In the genomic region with DNA sequence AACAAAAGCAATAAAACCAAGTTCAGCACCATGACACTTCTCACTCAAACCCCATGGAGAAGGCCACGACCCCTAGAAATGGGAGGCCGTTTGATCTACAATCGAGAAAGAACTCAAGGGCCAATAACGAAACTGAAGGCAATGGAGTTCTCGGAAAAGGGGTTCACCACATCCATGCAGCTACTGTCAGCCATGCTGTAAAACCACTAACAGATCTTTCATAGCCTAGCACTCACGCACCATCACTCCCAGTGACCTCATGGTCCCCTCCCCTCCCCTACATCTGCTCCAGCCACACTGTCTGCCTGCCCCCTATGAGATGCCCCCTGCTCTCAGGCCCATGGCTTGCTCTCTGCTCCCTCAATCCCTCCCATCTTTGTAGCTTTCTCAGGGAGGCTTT, we compare ENCODE assay signal across 27 cellular contexts.
DNase-seq lines count a peak whose midpoint lies in the region; ATAC-seq, FAIRE-seq and TF ChIP-seq lines count a peak whose summit lies in the region.
"Had no signal": no experiment of that assay in that cellular context is flagged by ENCODE, and none has a peak within 500 bp of the region (broad histone marks: within the 10 kb centered on the region; RNA-seq: fewer than 3 reads in every experiment).

No MANE protein-coding gene starts in this region.

- POLR2A ChIA-PET in activated CD4-positive, alpha-beta T cell treated with anti-CD3 and anti-CD28 coated beads, Interleukin-2, amount 10 ng/mL, durations not matched to agents 7 days and 5 days (lab: Charles Lee), result no interaction called here
- POLR2A ChIA-PET in GM12878 (lab: Charles Lee), result no interaction called here

- no peaks in the 10 kb centered on the region for H3K36me3 Mint-ChIP-seq in activated CD4-positive, alpha-beta T cell treated with anti-CD3 and anti-CD28 coated beads, Interleukin-2, amount 10 ng/mL, durations not matched to agents 24 days and 14 days (ENCODE audit: low read depth)
- no peaks in the 10 kb centered on the region for H3K36me3 Mint-ChIP-seq in activated CD4-positive, alpha-beta T cell treated with anti-CD3 and anti-CD28 coated beads, Interleukin-2, amount 10 ng/mL, durations not matched to agents 7 days and 5 days (ENCODE audit: low read depth)

- peak; percentile 39 for ATAC-seq in HG03175 (IDR thresholded peaks at IDR 0.05; ENCODE audit: unreplicated experiment)
- ATAC-seq in GM12878, result no peak
- no peak for ATAC-seq in pancreas
- ATAC-seq: left lobe of liver had no signal

- H3K4me3 ChIP-seq in GM12878, result no peak overlapping the region
- H3K4me3 ChIP-seq in small intestine (ENCODE audit: low read depth in 1 of 2, low read length in 2 of 2), result no peak overlapping the region
- no peak overlapping the region for H3K4me3 ChIP-seq in pancreas
- H3K4me3 ChIP-seq: dorsolateral prefrontal cortex, Peyer's patch, stomach, tibial artery had no signal

- H2AFZ ChIP-seq in GM12878 (ENCODE audit: control insufficient read depth, low read depth, low read length), result no peak overlapping the region

- no peak for TF ChIP-seq RAD21 in GM12878 (IDR thresholded peaks at IDR 0.05; ENCODE audit: insufficient read depth, low read depth, low read length)

- FAIRE-seq in GM12878 (lab: Jason Lieb, UNC) (no peak), small intestine (lab: Jason Lieb, UNC) (no peak), pancreas (lab: Jason Lieb, UNC) (no peak)
- FAIRE-seq: D721Med had no signal

- H3K9ac ChIP-seq in GM12878 (ENCODE audit: control insufficient read depth, insufficient read depth, low read length), result no peak overlapping the region
- H3K9ac ChIP-seq: KMS-11 had no signal

- CTCF ChIA-PET in activated CD4-positive, alpha-beta T cell treated with anti-CD3 and anti-CD28 coated beads, Interleukin-2, amount 10 ng/mL, durations not matched to agents 7 days and 5 days (lab: Charles Lee), result interaction anchor here (0.8 kb wide), 1 partner anchor 29 kb away, joined by 3 read pairs; no protein-coding TSS in a partner anchor
- CTCF ChIA-PET in GM12878 (lab: Yijun Ruan, JAX), result no interaction called here

- H3K36me3 ChIP-seq in GM12878 (ENCODE audit: control insufficient read depth in 2 of 2, insufficient read depth in 2 of 2, low read length in 1 of 2) (no peaks in the 10 kb centered on the region), small intestine (ENCODE audit: control insufficient read depth in 2 of 2, insufficient read depth in 2 of 2, low read length in 2 of 2) (no peaks in the 10 kb centered on the region), pancreas (no peaks in the 10 kb centered on the region)
- H3K36me3 ChIP-seq: Peyer's patch, stomach, tibial artery, WERI-Rb-1 had no signal

- H3K4me1 Mint-ChIP-seq in activated CD4-positive, alpha-beta T cell treated with anti-CD3 and anti-CD28 coated beads, Interleukin-2, amount 10 ng/mL, durations not matched to agents 24 days and 14 days, result peaks cover 15% of the 10 kb centered on the region
- peaks cover 9% of the 10 kb centered on the region for H3K4me1 Mint-ChIP-seq in activated CD4-positive, alpha-beta T cell treated with anti-CD3 and anti-CD28 coated beads, Interleukin-2, amount 10 ng/mL, durations not matched to agents 7 days and 5 days
- H3K4me1 Mint-ChIP-seq: H9 had no signal

- H3K4me3 Mint-ChIP-seq in activated CD4-positive, alpha-beta T cell treated with anti-CD3 and anti-CD28 coated beads, Interleukin-2, amount 10 ng/mL, durations not matched to agents 24 days and 14 days, result no peak overlapping the region
- H3K4me3 Mint-ChIP-seq in activated CD4-positive, alpha-beta T cell treated with anti-CD3 and anti-CD28 coated beads, Interleukin-2, amount 10 ng/mL, durations not matched to agents 7 days and 5 days, result no peak overlapping the region
- H3K4me3 Mint-ChIP-seq: H9 had no signal

- RAD21 ChIA-PET in GM12878 (lab: Charles Lee; ENCODE audit: unreplicated experiment), result no interaction called here

- SMC1A ChIA-PET in GM12878 (lab: Charles Lee; ENCODE audit: uncharacterized antibody, unreplicated experiment), result no interaction called here

- in situ Hi-C loops in GM12878 (cut with MboI), result no loop called here

- peak; percentile 58 for DNase-seq in activated CD4-positive, alpha-beta T cell treated with anti-CD3 and anti-CD28 coated beads, Interleukin-2, amount 10 ng/mL, durations not matched to agents 24 days and 14 days
- DNase-seq in activated CD4-positive, alpha-beta T cell treated with anti-CD3 and anti-CD28 coated beads, Interleukin-2, amount 10 ng/mL, durations not matched to agents 7 days and 5 days, result no peak
- DNase-seq in GM12878 (ENCODE audit: low read depth, low spot score) (no peak), small intestine (peak; percentile 29), NCI-H2227 (lab: John Stamatoyannopoulos, UW; ENCODE audit: unreplicated experiment) (no peak), pancreas (no peak), NCI-H1092 (lab: John Stamatoyannopoulos, UW) (no peak)
- DNase-seq: 8988T; activated CD4-positive, alpha-beta T cell treated with anti-CD3 and anti-CD28 coated beads, Interleukin-2, amount 50 U/mL, for 1 hour; H9; mesenchymal stem cell; NCI-H1436 treated with DMSO at 0.1 percent for 48 hours; NCI-H2171; NCI-H524 treated with DMSO at 0.1 percent for 48 hours; occipital lobe; SIG-M5; stomach; SW 1271; T1000; tibial artery; WERI-Rb-1 had no signal

- no peak for TF ChIP-seq POLR2A in GM12878 (IDR thresholded peaks at IDR 0.05; ENCODE audit: low read depth, low read length)

- TF ChIP-seq CTCF in GM12878 (IDR thresholded peaks at IDR 0.05 in 2 of 3, conservative IDR thresholded peaks at IDR 0.05 in 1 of 3; ENCODE audit: control insufficient read depth in 2 of 3, extremely low read depth in 1 of 3, insufficient read depth in 1 of 3, low read depth in 3 of 3, low read length in 3 of 3) (no peak), pancreas (IDR thresholded peaks at IDR 0.05) (no peak)

- no TSS peak for BruUV-seq in GM12878 (replicated peaks; lab: Mats Ljungman, UMichigan)

- no peaks in the 10 kb centered on the region; the same call in 2 of the 3 replicates for H3K9me3 ChIP-seq in GM12878 (replicated peaks; ENCODE audit: control insufficient read depth, insufficient read depth, low read length)
- no peaks in the 10 kb centered on the region for H3K9me3 ChIP-seq in small intestine (ENCODE audit: control insufficient read depth, low read depth)
- H3K9me3 ChIP-seq in pancreas, result no peaks in the 10 kb centered on the region
- H3K9me3 ChIP-seq: Peyer's patch, tibial artery had no signal

- H3K79me2 ChIP-seq in GM12878 (ENCODE audit: control insufficient read depth, insufficient read depth, low read length), result no peaks in the 10 kb centered on the region

- H3K4me1 ChIP-seq in GM12878 (ENCODE audit: control insufficient read depth, insufficient read depth, low read length) (peaks cover 16% of the 10 kb centered on the region), small intestine (ENCODE audit: control insufficient read depth in 2 of 2, insufficient read depth in 1 of 2, low read depth in 1 of 2, low read length in 1 of 2) (no peaks in the 10 kb centered on the region), pancreas (peaks cover 0 to 13% (median 11%) of the 10 kb centered on the region in 3 donors)
- H3K4me1 ChIP-seq: Peyer's patch, stomach, tibial artery had no signal

- peaks cover 10% of the 10 kb centered on the region for H3K9me3 Mint-ChIP-seq in activated CD4-positive, alpha-beta T cell treated with anti-CD3 and anti-CD28 coated beads, Interleukin-2, amount 10 ng/mL, durations not matched to agents 24 days and 14 days
- peaks cover 11% of the 10 kb centered on the region for H3K9me3 Mint-ChIP-seq in activated CD4-positive, alpha-beta T cell treated with anti-CD3 and anti-CD28 coated beads, Interleukin-2, amount 10 ng/mL, durations not matched to agents 7 days and 5 days

- 28% methylated on average over 6 of the region's 6 CpGs for WGBS in GM12878 (ENCODE audit: insufficient coverage, insufficient replicate concordance, low lambda C conversion rate, missing lambda C conversion rate)
- 70 to 79% (median 76%) methylated on average over 6 of the region's 6 CpGs for WGBS in small intestine, 3 donors
- 79 to 92% methylated on average over 6 of the region's 6 CpGs for WGBS in pancreas, 2 donors

- intact Hi-C loops in activated CD4-positive, alpha-beta T cell treated with anti-CD3 and anti-CD28 coated beads, Interleukin-2, amount 10 ng/mL, durations not matched to agents 24 days and 14 days (cut with micrococcal nuclease), result no loop called here
- intact Hi-C loops in GM12878 (cut with micrococcal nuclease; ENCODE audit: unreplicated experiment) (no loop called here), pancreas (cut with DNase I) (no loop called here)

- no peaks in the 10 kb centered on the region for H3K27me3 ChIP-seq in GM12878 (replicated peaks in 1 of 2; ENCODE audit: control insufficient read depth in 2 of 2, insufficient read depth in 2 of 2, low read length in 1 of 2)
- H3K27me3 ChIP-seq in small intestine (ENCODE audit: control insufficient read depth in 2 of 2, insufficient read depth in 2 of 2, low read length in 2 of 2), result no peaks in the 10 kb centered on the region
- H3K27me3 ChIP-seq in pancreas, result no peaks in the 10 kb centered on the region
- H3K27me3 ChIP-seq: dorsolateral prefrontal cortex, Peyer's patch, stomach, tibial artery had no signal

- TF ChIP-seq EP300 in GM12878 (IDR thresholded peaks at IDR 0.05; ENCODE audit: borderline replicate concordance in 1 of 2, control insufficient read depth in 1 of 2, low read depth in 2 of 2, low read length in 2 of 2), result no peak

- H3K27ac ChIP-seq in GM12878 (ENCODE audit: control insufficient read depth, insufficient read depth) (no peak overlapping the region), small intestine (ENCODE audit: low read depth in 1 of 2, low read length in 1 of 2) (no peak overlapping the region), pancreas (no peak overlapping the region)
- H3K27ac ChIP-seq: KMS-11, stomach, tibial artery, WERI-Rb-1 had no signal

- no peaks in the 10 kb centered on the region for H4K20me1 ChIP-seq in GM12878 (ENCODE audit: control insufficient read depth, insufficient read depth)

- no peak overlapping the region for H3K4me2 ChIP-seq in GM12878 (ENCODE audit: control insufficient read depth, insufficient read depth)
- H3K4me2 ChIP-seq: KMS-11 had no signal

- H3K27ac Mint-ChIP-seq in activated CD4-positive, alpha-beta T cell treated with anti-CD3 and anti-CD28 coated beads, Interleukin-2, amount 10 ng/mL, durations not matched to agents 24 days and 14 days, result peak overlapping the region; percentile 25
- no peak overlapping the region for H3K27ac Mint-ChIP-seq in activated CD4-positive, alpha-beta T cell treated with anti-CD3 and anti-CD28 coated beads, Interleukin-2, amount 10 ng/mL, durations not matched to agents 7 days and 5 days

- H3K27me3 Mint-ChIP-seq in activated CD4-positive, alpha-beta T cell treated with anti-CD3 and anti-CD28 coated beads, Interleukin-2, amount 10 ng/mL, durations not matched to agents 24 days and 14 days, result peaks cover 1% of the 10 kb centered on the region
- no peaks in the 10 kb centered on the region for H3K27me3 Mint-ChIP-seq in activated CD4-positive, alpha-beta T cell treated with anti-CD3 and anti-CD28 coated beads, Interleukin-2, amount 10 ng/mL, durations not matched to agents 7 days and 5 days

TF ChIP-seq in GM12878, 131 proteins besides CTCF, POLR2A, EP300 and RAD21 (continues in another document):
- TF ChIP-seq CREM (IDR thresholded peaks at IDR 0.05; ENCODE audit: low read depth) (peak; percentile 14; the same call in 1 of the 2 replicates), NFIC (IDR thresholded peaks at IDR 0.05; ENCODE audit: low read depth, low read length) (peak; percentile 21; the same call in 1 of the 2 replicates), RUNX3 (IDR thresholded peaks at IDR 0.05; ENCODE audit: low read length) (peak; percentile 80)

Comparison
In these comparisons a context has a peak if more than half of its experiments do, and no peak if none do; other contexts are left out.
1. DNase-seq: peak in activated CD4-positive, alpha-beta T cell treated with anti-CD3 and anti-CD28 coated beads, Interleukin-2, amount 10 ng/mL, durations not matched to agents 24 days and 14 days (single experiment) and small intestine (single experiment); none in activated CD4-positive, alpha-beta T cell treated with anti-CD3 and anti-CD28 coated beads, Interleukin-2, amount 10 ng/mL, durations not matched to agents 7 days and 5 days (single experiment), GM12878 (single experiment), NCI-H2227 (single experiment), pancreas (0 of 6) and NCI-H1092 (single experiment).